ENCODE assay signal across 1 cellular context in genomic region chr16:1301562-1301961, GRCh38.
TF ChIP-seq lines count a peak whose summit lies in the region.

No MANE protein-coding gene starts in this region.

TF ChIP-seq in HCT116, 20 proteins besides CTCF, POLR2A, EP300 and RAD21:
- TF ChIP-seq MAX (IDR thresholded peaks at IDR 0.05): no peak
